In the genomic region with DNA sequence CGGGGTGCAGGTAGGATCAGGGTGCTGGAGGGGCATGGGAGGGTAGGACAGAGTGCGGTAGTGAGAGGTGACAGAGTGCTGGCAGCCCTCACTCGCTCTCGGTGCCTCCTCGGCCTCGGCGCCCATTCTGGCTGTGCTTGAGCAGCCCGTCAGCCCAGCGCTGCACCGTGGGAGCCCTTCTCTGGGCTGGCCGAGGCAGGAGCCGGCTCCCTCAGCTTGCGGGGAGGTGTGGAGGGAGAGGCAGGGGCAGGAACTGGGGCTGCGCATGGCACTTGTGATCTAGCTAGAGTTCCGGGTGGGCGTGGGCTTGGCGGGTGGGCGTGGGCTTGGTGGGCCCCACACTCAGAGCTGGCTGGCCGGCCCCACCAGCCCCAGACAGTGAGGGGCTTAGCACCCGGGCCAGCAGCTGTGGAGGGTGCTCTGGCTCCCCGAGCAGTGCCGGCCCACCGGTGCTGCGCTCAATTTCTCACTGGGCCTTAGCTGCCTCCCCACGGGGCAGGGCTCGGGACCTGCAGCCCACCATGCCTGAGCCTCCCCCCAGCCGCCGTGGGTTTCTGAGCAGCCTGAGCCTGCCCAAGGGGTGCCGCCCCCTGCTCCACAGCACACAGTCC, we compare ENCODE assay signal across 16 cellular contexts.
"Had no signal": no experiment of that assay in that cellular context is flagged by ENCODE, and none has a peak within 500 bp of the region (broad histone marks: within the 10 kb centered on the region; RNA-seq: fewer than 3 reads in every experiment).

No MANE protein-coding gene starts in this region.

- H3K36me3 ChIP-seq: lower lobe of right lung, neutrophil, stomach, tibial artery, uterus had no signal

- H3K4me3 ChIP-seq: lower lobe of right lung, psoas muscle, stomach, tibial artery, uterus had no signal

- H3K4me1 ChIP-seq: lower lobe of right lung, parathyroid adenoma, psoas muscle, stomach, tibial artery, uterus had no signal

- H3K27ac ChIP-seq: lower lobe of right lung, neutrophil, parathyroid adenoma, psoas muscle, stomach, tibial artery, uterus had no signal

- DNase-seq: cortex of kidney; effector memory CD8-positive, alpha-beta T cell; hypothalamus; left ventricle myocardium superior; lower lobe of right lung; natural killer cell; psoas muscle; right cardiac atrium; small intestine; stimulated activated CD4-positive, alpha-beta T cell treated with anti-CD3 and anti-CD28 coated beads, Interleukin-4, amount 100 ng/mL, for 1 hour; stimulated activated naive CD4-positive, alpha-beta T cell treated with Interleukin-2 at 50 U/mL for 16 hours; stomach; tibial artery; uterus had no signal

- H3K27me3 ChIP-seq: uterus had no signal

- H3K9me3 ChIP-seq: lower lobe of right lung, neutrophil, psoas muscle, stomach, tibial artery, uterus had no signal

- ATAC-seq: effector memory CD8-positive, alpha-beta T cell; left ventricle myocardium superior; psoas muscle; right cardiac atrium had no signal

- H3K9ac ChIP-seq: parathyroid adenoma had no signal
